ENCODE assay signal across 8 cellular contexts in genomic region chr2:9473985-9474360, GRCh38. TPM values are rescaled to one million over a fixed set of nuclear protein-coding genes. Genes with fewer than 3 reads are reported as not detected.
DNase-seq lines count a peak whose midpoint lies in the region; ATAC-seq and TF ChIP-seq lines count a peak whose summit lies in the region.

No MANE protein-coding gene starts in this region.

- CTCF ChIA-PET in AG04450 (lab: Charles Lee) = no interaction called here

- peak overlapping the region; percentile 57 for H3K4me3 ChIP-seq in AG04450 (ENCODE audit: low read depth, low read length)
- H3K4me3 ChIP-seq in MG63 = peak overlapping the region; percentile 52
- peak overlapping the region; percentile 85 to 88 for H3K4me3 ChIP-seq in foreskin fibroblast (ENCODE audit: low read depth in 1 of 2, low read length in 2 of 2)
- peak overlapping the region; percentile 72 for H3K4me3 ChIP-seq in ovary
- H3K4me3 ChIP-seq in thyroid gland (replicated peaks in 1 of 3) = peak overlapping the region; percentile 56 to 73 (median 72)

- POLR2A ChIA-PET in AG04450 (lab: Yijun Ruan, JAX) = interaction anchor here (0.8 to 1.1 kb wide), 2 partner anchors 82 to 370 kb away, joined by 4 read pairs; partner anchors contain the start of genes ADAM17 and TAF1B

- peaks cover 30% of the 10 kb centered on the region for H3K4me1 Mint-ChIP-seq in activated T-helper 2 cell treated with anti-CD3 and anti-CD28 coated beads, Interferon-gamma antibody, Interleukin-2, Interleukin-4, amounts not matched to agents 10 μg/mL and 5 μg/mL and 100 μg/mL, durations not matched to agents 14 hours and 24 hours and 36 hours (ENCODE audit: low read depth)

- H3K4me1 ChIP-seq in ovary (ENCODE audit: insufficient read depth) = peaks cover 4% of the 10 kb centered on the region
- peaks cover 15 to 21% of the 10 kb centered on the region in 2 donors for H3K4me1 ChIP-seq in thyroid gland

- ATAC-seq in GM21381 (IDR thresholded peaks at IDR 0.05; ENCODE audit: unreplicated experiment) = peak; percentile 5

- H3K27me3 Mint-ChIP-seq in activated T-helper 2 cell treated with anti-CD3 and anti-CD28 coated beads, Interferon-gamma antibody, Interleukin-2, Interleukin-4, amounts not matched to agents 10 μg/mL and 5 μg/mL and 100 μg/mL, durations not matched to agents 14 hours and 24 hours and 36 hours (ENCODE audit: low read depth) = no peaks in the 10 kb centered on the region

- H3K4me3 Mint-ChIP-seq in activated T-helper 2 cell treated with anti-CD3 and anti-CD28 coated beads, Interferon-gamma antibody, Interleukin-2, Interleukin-4, amounts not matched to agents 10 μg/mL and 5 μg/mL and 100 μg/mL, durations not matched to agents 14 hours and 24 hours and 36 hours (ENCODE audit: low read depth) = peak overlapping the region; percentile 74

- TF ChIP-seq POLR2A in ovary (IDR thresholded peaks at IDR 0.05) = no peak
- no peak for TF ChIP-seq POLR2A in thyroid gland (IDR thresholded peaks at IDR 0.05)

- H3K27ac ChIP-seq in AG04450 (ENCODE audit: low read depth, low read length) (peak overlapping the region; percentile 39), ovary (peak overlapping the region; percentile 77 to 82), thyroid gland (peak overlapping the region; percentile 76 to 82 (median 82))

- H3K36me3 ChIP-seq in MG63 (peaks cover 46% of the 10 kb centered on the region), ovary (no peaks in the 10 kb centered on the region), thyroid gland (no peaks in the 10 kb centered on the region)

- in situ Hi-C loops in KBM-7 (cut with MboI; ENCODE audit: low pct_unique_long_range_greater_than_20kb, low sequenced_read_pairs) = no loop called here

- no peak for TF ChIP-seq EP300 in ovary (IDR thresholded peaks at IDR 0.05)

- H3K27me3 ChIP-seq in AG04450 (ENCODE audit: control insufficient read depth, insufficient read depth, low read length) = no peaks in the 10 kb centered on the region
- H3K27me3 ChIP-seq in MG63 = no peaks in the 10 kb centered on the region
- no peaks in the 10 kb centered on the region for H3K27me3 ChIP-seq in ovary
- H3K27me3 ChIP-seq in thyroid gland = no peaks in the 10 kb centered on the region

- intact Hi-C loops in activated T-helper 2 cell treated with anti-CD3 and anti-CD28 coated beads, Interferon-gamma antibody, Interleukin-2, Interleukin-4, amounts not matched to agents 10 μg/mL and 5 μg/mL and 100 μg/mL, durations not matched to agents 14 hours and 24 hours and 36 hours (cut with micrococcal nuclease) = loop anchor here (5.0 kb wide), 2 partner anchors 153 to 648 kb away; partner anchors contain the start of gene RRM2
- intact Hi-C loops in ovary (cut with DNase I) (loop anchor here in 1 of 4 donors (2.0 to 10.0 kb wide), 2 partner anchors 49 to 157 kb away; partner anchors contain the start of genes CPSF3, ITGB1BP1 and YWHAQ), thyroid gland (cut with DNase I) (loop anchor here (10.0 kb wide), 3 partner anchors 49 to 151 kb away; partner anchors contain the start of genes ADAM17, CPSF3 and ITGB1BP1)

- peaks cover 6% of the 10 kb centered on the region for H3K9me3 Mint-ChIP-seq in activated T-helper 2 cell treated with anti-CD3 and anti-CD28 coated beads, Interferon-gamma antibody, Interleukin-2, Interleukin-4, amounts not matched to agents 10 μg/mL and 5 μg/mL and 100 μg/mL, durations not matched to agents 14 hours and 24 hours and 36 hours

- peak overlapping the region; percentile 69 for H3K27ac Mint-ChIP-seq in activated T-helper 2 cell treated with anti-CD3 and anti-CD28 coated beads, Interferon-gamma antibody, Interleukin-2, Interleukin-4, amounts not matched to agents 10 μg/mL and 5 μg/mL and 100 μg/mL, durations not matched to agents 14 hours and 24 hours and 36 hours

- TF ChIP-seq CTCF in AG04450 (IDR thresholded peaks at IDR 0.05; ENCODE audit: low read depth, low read length) (no peak), foreskin fibroblast (IDR thresholded peaks at IDR 0.05; ENCODE audit: low read depth, low read length) (no peak), ovary (IDR thresholded peaks at IDR 0.05) (no peak), thyroid gland (IDR thresholded peaks at IDR 0.05) (no peak)

- WGBS in ovary, 3 donors = 3 to 9% (median 6%) methylated on average over 33 to 39 of the region's 39 CpGs
- WGBS in thyroid gland, 2 donors = 3 to 7% methylated on average over 6 to 12 of the region's 39 CpGs

- peaks cover 64% of the 10 kb centered on the region for H3K36me3 Mint-ChIP-seq in activated T-helper 2 cell treated with anti-CD3 and anti-CD28 coated beads, Interferon-gamma antibody, Interleukin-2, Interleukin-4, amounts not matched to agents 10 μg/mL and 5 μg/mL and 100 μg/mL, durations not matched to agents 14 hours and 24 hours and 36 hours (ENCODE audit: low read depth)

- H3K9me3 ChIP-seq in AG04450 (ENCODE audit: control insufficient read depth, insufficient read depth, low read length) = no peaks in the 10 kb centered on the region; the same call in 1 of the 2 replicates
- peaks cover 9% of the 10 kb centered on the region for H3K9me3 ChIP-seq in MG63
- H3K9me3 ChIP-seq in ovary = no peaks in the 10 kb centered on the region
- H3K9me3 ChIP-seq in thyroid gland = no peaks in the 10 kb centered on the region

- DNase-seq in AG04450 (ENCODE audit: low read depth, low spot score) = no peak
- DNase-seq in MG63 = no peak
- peak; percentile 48 for DNase-seq in activated T-helper 2 cell treated with anti-CD3 and anti-CD28 coated beads, Interferon-gamma antibody, Interleukin-2, Interleukin-4, amounts not matched to agents 10 μg/mL and 5 μg/mL and 100 μg/mL, durations not matched to agents 14 hours and 24 hours and 36 hours (ENCODE audit: low spot score)
- peak; percentile 18 to 56 for DNase-seq in foreskin fibroblast
- peak; percentile 64 to 77 (median 69) for DNase-seq in ovary
- peak; percentile 61 for DNase-seq in thyroid gland
- DNase-seq in KBM-7 = no peak

RNA-seq across cellular contexts. Expression of gene IAH1, which starts 0.4 kb away (rescaled TPM):
- polyA plus RNA-seq in AG04450 (2011; rRNA removed) (121 and 127 TPM in 2 replicates), ovary (10 to 100 TPM; 54.0 to 61.8 TPM)
- 40.8 and 47.4 TPM in 2 replicates for polyA minus RNA-seq in AG04450 (2011; rRNA and poly(A)+ RNA removed)
- 23.2 and 31.0 TPM in 2 replicates for total RNA-seq in MG63 (2014; rRNA removed; shearing (Covaris generic); ENCODE audit: low replicate concordance)
- total RNA-seq in activated T-helper 2 cell treated with anti-CD3 and anti-CD28 coated beads, Interferon-gamma antibody, Interleukin-2, Interleukin-4, amounts not matched to agents 10 μg/mL and 5 μg/mL and 100 μg/mL, durations not matched to agents 14 hours and 24 hours and 36 hours = 82.0 and 82.4 TPM in 2 replicates
- total RNA-seq in ovary (10 to 100 TPM; 36.8 to 59.7 (median 44.8) TPM), thyroid gland (10 to 100 TPM; 50.3 to 83.7 (median 62.5) TPM)

RNA-seq across cellular contexts. Expression of gene CPSF3, which starts 50.5 kb away (rescaled TPM):
- 40.2 and 48.6 TPM in 2 replicates for polyA plus RNA-seq in AG04450 (2011; rRNA removed)
- 31.8 and 45.7 TPM in 2 replicates for polyA minus RNA-seq in AG04450 (2011; rRNA and poly(A)+ RNA removed)
- total RNA-seq in MG63 (2014; rRNA removed; shearing (Covaris generic); ENCODE audit: low replicate concordance) = 31.1 and 39.4 TPM in 2 replicates
- total RNA-seq in activated T-helper 2 cell treated with anti-CD3 and anti-CD28 coated beads, Interferon-gamma antibody, Interleukin-2, Interleukin-4, amounts not matched to agents 10 μg/mL and 5 μg/mL and 100 μg/mL, durations not matched to agents 14 hours and 24 hours and 36 hours = 69.5 and 73.2 TPM in 2 replicates
- 10 to 100 TPM; 14.8 to 24.6 (median 19.8) TPM for total RNA-seq in ovary
- polyA plus RNA-seq in ovary = 10 to 100 TPM; 11.8 to 25.0 TPM
- total RNA-seq in thyroid gland = 10 to 100 TPM; 21.7 to 33.6 (median 29.1) TPM

RNA-seq across cellular contexts. Expression of gene ITGB1BP1, which starts 50.6 kb away (rescaled TPM):
- polyA plus RNA-seq in AG04450 (2011; rRNA removed) = 167 and 212 TPM in 2 replicates
- 37.6 and 38.3 TPM in 2 replicates for polyA minus RNA-seq in AG04450 (2011; rRNA and poly(A)+ RNA removed)
- total RNA-seq in MG63 (2014; rRNA removed; shearing (Covaris generic); ENCODE audit: low replicate concordance) = 95.1 and 158 TPM in 2 replicates
- total RNA-seq in activated T-helper 2 cell treated with anti-CD3 and anti-CD28 coated beads, Interferon-gamma antibody, Interleukin-2, Interleukin-4, amounts not matched to agents 10 μg/mL and 5 μg/mL and 100 μg/mL, durations not matched to agents 14 hours and 24 hours and 36 hours = 118 and 128 TPM in 2 replicates
- 10 to 100 TPM; 14.5 to 82.2 (median 64.5) TPM for total RNA-seq in ovary
- 10 to 100 TPM; 54.4 to 81.9 TPM for polyA plus RNA-seq in ovary
- total RNA-seq in thyroid gland = 10 to 100 TPM; 39.4 to 73.4 (median 45.8) TPM

Comparison
In these comparisons a context has a peak if more than half of its experiments do, and no peak if none do; other contexts are left out.
1. DNase-seq: peak in activated T-helper 2 cell treated with anti-CD3 and anti-CD28 coated beads, Interferon-gamma antibody, Interleukin-2, Interleukin-4, amounts not matched to agents 10 μg/mL and 5 μg/mL and 100 μg/mL, durations not matched to agents 14 hours and 24 hours and 36 hours (single experiment), foreskin fibroblast (2 of 2), ovary (5 of 5) and thyroid gland (2 of 2); none in AG04450 (single experiment), MG63 (single experiment) and KBM-7 (single experiment).
2. Peak in every context shown above with its lines, with median percentiles within 50 percentile points of each other: H3K27ac ChIP-seq and H3K4me3 ChIP-seq.